Comparison of ENCODE assay signal across 12 cellular contexts in the genomic region with DNA sequence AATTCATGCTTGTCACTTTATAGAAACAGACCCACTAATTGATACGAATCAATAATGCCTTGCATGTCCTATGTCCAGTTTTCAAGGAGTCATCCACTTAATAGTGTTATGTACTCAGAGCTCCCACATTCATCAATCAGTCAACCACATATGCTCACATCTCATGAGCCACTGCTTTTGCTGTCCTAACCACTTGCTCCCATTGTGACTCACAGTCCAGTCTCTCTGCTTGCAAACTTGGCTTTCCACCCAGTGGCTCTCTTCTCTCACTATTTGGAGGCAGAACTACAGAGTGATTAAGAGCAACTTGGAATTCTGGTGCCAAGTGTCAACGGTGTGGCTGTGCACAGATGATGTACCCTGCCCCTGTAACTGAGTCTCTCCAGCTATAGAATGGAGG.
DNase-seq lines count a peak whose midpoint lies in the region; ATAC-seq, FAIRE-seq and TF ChIP-seq lines count a peak whose summit lies in the region.
"Had no signal": no experiment of that assay in that cellular context is flagged by ENCODE, and none has a peak within 500 bp of the region (broad histone marks: within the 10 kb centered on the region; RNA-seq: fewer than 3 reads in every experiment).

No MANE protein-coding gene starts in this region.

- DNase-seq in Daoy (ENCODE audit: low read depth) (peak; percentile 86), LHCN-M2 (ENCODE audit: low read depth) (peak; percentile 93), bronchial epithelial cell (ENCODE audit: low read depth) (peak; percentile 81), mucosa of descending colon (no peak), hepatocyte (ENCODE audit: low spot score) (no peak), NCI-H128 (lab: John Stamatoyannopoulos, UW; ENCODE audit: unreplicated experiment) (no peak)
- DNase-seq in effector memory CD4-positive, alpha-beta T cell = no peak
- DNase-seq: caudate nucleus, DMS153, hypothalamus, NCI-H1092 had no signal

- ATAC-seq in mucosa of descending colon (peak; percentile 20), HG03442 (IDR thresholded peaks at IDR 0.05; ENCODE audit: unreplicated experiment) (no peak)

- H3K36me3 ChIP-seq in bronchial epithelial cell (ENCODE audit: control insufficient read depth, insufficient read depth, low read length) (no peaks in the 10 kb centered on the region), mucosa of descending colon (ENCODE audit: low read depth) (no peaks in the 10 kb centered on the region), hepatocyte (replicated peaks; ENCODE audit: insufficient read depth, low read depth) (no peaks in the 10 kb centered on the region)
- H3K36me3 ChIP-seq in effector memory CD4-positive, alpha-beta T cell (ENCODE audit: control insufficient read depth, insufficient read depth, low read length) = no peaks in the 10 kb centered on the region

- TF ChIP-seq CTCF in bronchial epithelial cell (IDR thresholded peaks at IDR 0.05; ENCODE audit: insufficient read depth, low read length, severe bottlenecking) (no peak), mucosa of descending colon (IDR thresholded peaks at IDR 0.05) (no peak), hepatocyte (IDR thresholded peaks at IDR 0.05; ENCODE audit: poor library complexity) (no peak)

- no peaks in the 10 kb centered on the region for H3K27me3 ChIP-seq in bronchial epithelial cell (ENCODE audit: control insufficient read depth, insufficient read depth, low read length)
- no peaks in the 10 kb centered on the region for H3K27me3 ChIP-seq in hepatocyte
- no peaks in the 10 kb centered on the region for H3K27me3 ChIP-seq in effector memory CD4-positive, alpha-beta T cell (replicated peaks; ENCODE audit: control insufficient read depth, insufficient read depth, low read length, poor library complexity, severe bottlenecking)

- no peaks in the 10 kb centered on the region for H3K9me2 ChIP-seq in hepatocyte (replicated peaks; ENCODE audit: insufficient read depth)

- H3K4me2 ChIP-seq in hepatocyte = no peak overlapping the region

- no peaks in the 10 kb centered on the region for H3K9me3 ChIP-seq in mucosa of descending colon
- H3K9me3 ChIP-seq in hepatocyte (ENCODE audit: low read depth) = no peaks in the 10 kb centered on the region
- no peaks in the 10 kb centered on the region for H3K9me3 ChIP-seq in effector memory CD4-positive, alpha-beta T cell (ENCODE audit: control insufficient read depth, low read length)

- no peaks in the 10 kb centered on the region for H4K20me1 ChIP-seq in hepatocyte (ENCODE audit: insufficient read depth, poor library complexity, severe bottlenecking)

- H2AFZ ChIP-seq in hepatocyte = no peak overlapping the region

- WGBS in hepatocyte (ENCODE audit: low lambda C conversion rate, missing lambda C conversion rate) = 88% methylated on average over 2 of the region's 2 CpGs

- no peak overlapping the region for H3K4me3 ChIP-seq in bronchial epithelial cell (ENCODE audit: low read depth, low read length)
- H3K4me3 ChIP-seq in mucosa of descending colon = no peak overlapping the region
- no peak overlapping the region for H3K4me3 ChIP-seq in hepatocyte
- no peak overlapping the region for H3K4me3 ChIP-seq in effector memory CD4-positive, alpha-beta T cell (ENCODE audit: insufficient read depth, low read depth, low read length, poor library complexity, severe bottlenecking)

- FAIRE-seq in bronchial epithelial cell (lab: Jason Lieb, UNC) = peak; percentile 86

- no peaks in the 10 kb centered on the region for H3K79me2 ChIP-seq in hepatocyte

- intact Hi-C loops in mucosa of descending colon (cut with DNase I, micrococcal nuclease) = no loop called here

- H3K27ac ChIP-seq in hepatocyte = no peak overlapping the region
- H3K27ac ChIP-seq in effector memory CD4-positive, alpha-beta T cell (ENCODE audit: insufficient read depth, low read length, poor library complexity, severe bottlenecking) = no peak overlapping the region

- H3K4me1 ChIP-seq in mucosa of descending colon (ENCODE audit: low read depth) (no peaks in the 10 kb centered on the region), hepatocyte (ENCODE audit: insufficient read depth) (peaks cover 8% of the 10 kb centered on the region)
- H3K4me1 ChIP-seq in effector memory CD4-positive, alpha-beta T cell (ENCODE audit: control insufficient read depth, insufficient read depth, low read length, poor library complexity, severe bottlenecking) = no peaks in the 10 kb centered on the region

Comparison
In these comparisons a context has a peak if more than half of its experiments do, and no peak if none do; other contexts are left out.
1. DNase-seq: peak in Daoy (single experiment), LHCN-M2 (single experiment) and bronchial epithelial cell (single experiment); none in mucosa of descending colon (0 of 3), hepatocyte (single experiment), NCI-H128 (single experiment) and effector memory CD4-positive, alpha-beta T cell (0 of 3).